ENCODE assay signal across 18 cellular contexts in genomic region chr5:178699854-178700253, GRCh38. TPM values are rescaled to one million over a fixed set of nuclear protein-coding genes. Genes with fewer than 3 reads are reported as not detected.
A peak's percentile ranks its signal among the peaks of the same experiment; 100 is the strongest.
DNase-seq lines count a peak whose midpoint lies in the region; ATAC-seq and TF ChIP-seq lines count a peak whose summit lies in the region.
"Had no signal": no experiment of that assay in that cellular context is flagged by ENCODE, and none has a peak within 500 bp of the region (broad histone marks: within the 10 kb centered on the region; RNA-seq: fewer than 3 reads in every experiment).

No MANE protein-coding gene starts in this region.

- no peak for TF ChIP-seq CTCF in BE2C (IDR thresholded peaks at IDR 0.05; ENCODE audit: low read depth, low read length)

- H3K4me3 ChIP-seq in BE2C (ENCODE audit: low read depth, low read length) = no peak overlapping the region
- H3K4me3 ChIP-seq: BLaER1 treated with 17β-estradiol and CSF1 and Interleukin-3, amounts not matched to agents 10 nM and 100 nM; HAP-1 had no signal

- no peaks in the 10 kb centered on the region for H3K36me3 ChIP-seq in BE2C
- H3K36me3 ChIP-seq: HAP-1 had no signal

- ATAC-seq in stimulated activated effector memory CD8-positive, alpha-beta T cell treated with anti-CD3 and anti-CD28 coated beads, Interleukin-12 subunit alpha, Interleukin-12 subunit beta, amount 100 ng/mL, for 72 hours = no peak

- H3K36me3 Mint-ChIP-seq in stimulated activated effector memory CD8-positive, alpha-beta T cell treated with anti-CD3 and anti-CD28 coated beads, Interleukin-12 subunit alpha, Interleukin-12 subunit beta, amount 100 ng/mL, for 72 hours = no peaks in the 10 kb centered on the region

- H3K9me3 Mint-ChIP-seq in stimulated activated effector memory CD8-positive, alpha-beta T cell treated with anti-CD3 and anti-CD28 coated beads, Interleukin-12 subunit alpha, Interleukin-12 subunit beta, amount 100 ng/mL, for 72 hours = peaks cover 5% of the 10 kb centered on the region

- H3K4me1 ChIP-seq in BE2C = no peaks in the 10 kb centered on the region
- H3K4me1 ChIP-seq: HAP-1 had no signal

- no peaks in the 10 kb centered on the region for H3K27me3 ChIP-seq in BE2C
- H3K27me3 ChIP-seq: BLaER1 treated with 17β-estradiol and CSF1 and Interleukin-3, amounts not matched to agents 10 nM and 100 nM had no signal

- DNase-seq in BE2C (peak; percentile 46), CMK (ENCODE audit: low read depth) (peak; percentile 27), OCI-M1 (lab: John Stamatoyannopoulos, UW) (peak; percentile 24), NCI-H1092 treated with DMSO at 0.1 percent for 48 hours (lab: John Stamatoyannopoulos, UW) (no peak), hepatic stellate cell (ENCODE audit: low spot score) (no peak)
- DNase-seq in stimulated activated effector memory CD8-positive, alpha-beta T cell treated with anti-CD3 and anti-CD28 coated beads, Interleukin-12 subunit alpha, Interleukin-12 subunit beta, amount 100 ng/mL, for 72 hours (ENCODE audit: low spot score in 2 of 2) = no peak
- DNase-seq: Calu3; CD4-positive, alpha-beta T cell; CD8-positive, alpha-beta memory T cell; COR-L47; DMS53; DMS79 treated with DMSO at 0.1 percent for 48 hours; GOT3; HFFc6 had no signal

- no peak overlapping the region for H3K4me3 Mint-ChIP-seq in stimulated activated effector memory CD8-positive, alpha-beta T cell treated with anti-CD3 and anti-CD28 coated beads, Interleukin-12 subunit alpha, Interleukin-12 subunit beta, amount 100 ng/mL, for 72 hours
- H3K4me3 Mint-ChIP-seq: B cell; CD14-positive monocyte; CD4-positive, alpha-beta T cell; CD8-positive, alpha-beta memory T cell; HFFc6 had no signal

- H3K27ac Mint-ChIP-seq in stimulated activated effector memory CD8-positive, alpha-beta T cell treated with anti-CD3 and anti-CD28 coated beads, Interleukin-12 subunit alpha, Interleukin-12 subunit beta, amount 100 ng/mL, for 72 hours = no peak overlapping the region
- H3K27ac Mint-ChIP-seq: B cell; CD14-positive monocyte; CD4-positive, alpha-beta T cell; CD8-positive, alpha-beta memory T cell; HFFc6 had no signal

- H3K9me3 ChIP-seq in BE2C = no peaks in the 10 kb centered on the region
- H3K9me3 ChIP-seq: HAP-1 had no signal

- H3K4me1 Mint-ChIP-seq in stimulated activated effector memory CD8-positive, alpha-beta T cell treated with anti-CD3 and anti-CD28 coated beads, Interleukin-12 subunit alpha, Interleukin-12 subunit beta, amount 100 ng/mL, for 72 hours = no peaks in the 10 kb centered on the region
- H3K4me1 Mint-ChIP-seq: B cell; CD8-positive, alpha-beta memory T cell had no signal

RNA-seq across cellular contexts. Expression of gene ZNF354A, which starts 30.6 kb away (rescaled TPM):
- 9.5 TPM for polyA plus RNA-seq in BE2C (2012; ENCODE audit: insufficient read depth, insufficient read length, low read depth)

Comparison
In these comparisons a context has a peak if more than half of its experiments do, and no peak if none do; other contexts are left out.
1. DNase-seq: peak in BE2C (single experiment), CMK (single experiment) and OCI-M1 (single experiment); none in NCI-H1092 treated with DMSO at 0.1 percent for 48 hours (single experiment), hepatic stellate cell (single experiment) and stimulated activated effector memory CD8-positive, alpha-beta T cell treated with anti-CD3 and anti-CD28 coated beads, Interleukin-12 subunit alpha, Interleukin-12 subunit beta, amount 100 ng/mL, for 72 hours (0 of 2).